In the genomic region with DNA sequence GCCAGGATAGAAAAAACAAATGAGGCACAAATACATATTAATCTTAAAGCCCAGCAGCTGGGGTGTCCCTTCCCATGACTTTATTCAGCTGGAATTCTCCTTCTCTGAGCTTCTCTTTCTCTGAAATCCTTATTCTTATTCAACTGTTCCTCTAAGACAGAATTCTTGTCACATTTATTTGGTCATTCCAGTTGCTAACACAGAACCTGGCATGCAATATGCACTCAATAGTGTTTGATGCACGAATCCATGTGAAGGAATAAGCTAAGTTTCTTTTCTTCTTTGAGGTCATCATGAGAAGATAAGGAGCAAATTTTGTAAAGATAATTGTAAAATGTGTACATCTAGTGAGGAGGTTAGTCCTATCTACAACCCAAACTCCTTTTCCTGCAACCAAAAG, we compare ENCODE assay signal across 22 cellular contexts.
DNase-seq lines count a peak whose midpoint lies in the region; ATAC-seq, FAIRE-seq and TF ChIP-seq lines count a peak whose summit lies in the region.
"Had no signal": no experiment of that assay in that cellular context is flagged by ENCODE, and none has a peak within 500 bp of the region (broad histone marks: within the 10 kb centered on the region; RNA-seq: fewer than 3 reads in every experiment).

No MANE protein-coding gene starts in this region.

- peak; percentile 35 for DNase-seq in HCEC 1CT
- DNase-seq in fibroblast of the aortic adventitia (ENCODE audit: low read depth) = peak; percentile 83
- DNase-seq in thoracic aorta (ENCODE audit: low spot score) = no peak
- no peak for DNase-seq in NCI-H2227 treated with DMSO at 0.1 percent for 48 hours (lab: John Stamatoyannopoulos, UW)
- DNase-seq in OCI-M2 (lab: John Stamatoyannopoulos, UW; ENCODE audit: unreplicated experiment) = no peak
- no peak for DNase-seq in GM12892 (ENCODE audit: insufficient read length)
- DNase-seq: activated CD4-positive, alpha-beta T cell treated with anti-CD3 and anti-CD28 coated beads for 48 hours; COR-L47; effector memory CD8-positive, alpha-beta T cell; esophagus squamous epithelium; left colon; NCI-H187; Peyer's patch; stimulated activated CD4-positive, alpha-beta T cell treated with anti-CD3 and anti-CD28 coated beads, Interleukin-1b, Interleukin-23, amount 100 ng/mL, for 48 hours; T-helper 2 cell; testis had no signal

- H3K27me3 ChIP-seq in thoracic aorta (replicated peaks; ENCODE audit: insufficient read depth) = no peaks in the 10 kb centered on the region
- H3K27me3 ChIP-seq: esophagus squamous epithelium, Peyer's patch, testis had no signal

- no peaks in the 10 kb centered on the region for H3K36me3 ChIP-seq in thoracic aorta
- H3K36me3 ChIP-seq: esophagus squamous epithelium, Peyer's patch had no signal

- peaks cover 12 to 56% of the 10 kb centered on the region in 2 donors for H3K4me1 ChIP-seq in thoracic aorta (ENCODE audit: control insufficient read depth in 1 of 2, low read depth in 2 of 2)
- H3K4me1 ChIP-seq: Peyer's patch had no signal

- H3K9me3 ChIP-seq in thoracic aorta = no peaks in the 10 kb centered on the region
- H3K9me3 ChIP-seq: esophagus squamous epithelium, Peyer's patch, testis had no signal

- FAIRE-seq in GM12892 (lab: Jason Lieb, UNC) = no peak
- FAIRE-seq: colon, HTR-8/SVneo had no signal

- no peak for TF ChIP-seq POLR2A in GM12892 (IDR thresholded peaks at IDR 0.05; ENCODE audit: low read depth, low read length)

- no peak for ATAC-seq in thoracic aorta (ENCODE audit: insufficient number of reproducible peaks, low FRiP score, low read depth)
- ATAC-seq: activated naive CD4-positive, alpha-beta T cell treated with anti-CD3 and anti-CD28 coated beads, Interleukin-2, amount 50 U/mL, for 72 hours; effector memory CD8-positive, alpha-beta T cell; left colon; stimulated activated memory B cell treated with anti-CD40 and anti-IgM and Interleukin-4, amounts not matched to agents 10 μg/mL and 1 μg/mL and 100 μg/mL, for 72 hours had no signal

- no peak for TF ChIP-seq CTCF in VCaP (conservative IDR thresholded peaks at IDR 0.05)
- TF ChIP-seq CTCF in fibroblast of the aortic adventitia (IDR thresholded peaks at IDR 0.05; ENCODE audit: insufficient read depth, low read length) = no peak
- no peak for TF ChIP-seq CTCF in thoracic aorta (IDR thresholded peaks at IDR 0.05)

- H3K4me3 ChIP-seq in fibroblast of the aortic adventitia (ENCODE audit: low read depth, low read length) (no peak overlapping the region), thoracic aorta (no peak overlapping the region)
- H3K4me3 ChIP-seq: esophagus squamous epithelium, Peyer's patch, testis had no signal

- H3K27ac ChIP-seq in VCaP (peak overlapping the region; percentile 82), thoracic aorta (peak overlapping the region; percentile 25 to 30)
- H3K27ac ChIP-seq: esophagus squamous epithelium, KMS-11, testis had no signal

Comparison
In these comparisons a context has a peak if more than half of its experiments do, and no peak if none do; other contexts are left out.
1. DNase-seq: peak in HCEC 1CT (single experiment) and fibroblast of the aortic adventitia (single experiment); none in thoracic aorta (single experiment), NCI-H2227 treated with DMSO at 0.1 percent for 48 hours (single experiment), OCI-M2 (single experiment) and GM12892 (single experiment).